In the genomic region with DNA sequence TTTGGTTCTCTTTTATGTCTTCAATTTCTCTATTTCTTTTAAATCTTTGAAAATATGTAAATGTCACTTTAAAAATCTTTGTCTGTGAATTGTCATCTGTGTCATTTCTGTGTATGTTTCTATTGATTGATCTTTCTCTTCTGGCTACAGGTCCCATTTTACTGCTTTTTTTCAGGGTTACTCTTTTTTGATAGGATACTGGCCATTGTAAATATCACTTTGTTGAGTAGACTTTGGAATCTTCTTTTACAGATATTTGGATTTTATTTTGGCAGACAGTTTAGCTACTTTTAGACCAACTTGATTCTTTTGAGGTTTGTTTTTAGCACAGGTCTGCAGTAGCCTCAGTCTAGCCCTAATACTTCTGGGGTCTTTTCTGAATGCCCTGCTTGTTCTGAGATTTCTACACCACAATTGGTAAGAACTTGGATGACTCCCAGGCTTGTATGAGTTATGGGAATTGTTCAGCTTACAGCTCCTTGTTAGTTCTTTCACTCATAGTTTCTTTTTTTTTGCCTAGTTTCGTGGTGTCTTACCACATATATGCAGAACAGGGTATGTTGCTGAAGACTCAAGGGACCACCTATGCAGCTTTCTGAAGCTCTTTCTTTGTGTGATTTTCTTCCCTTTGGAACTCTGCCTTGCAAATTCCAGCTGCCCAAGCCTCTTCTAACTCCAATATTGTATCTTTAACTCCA, we compare ENCODE assay signal across 26 cellular contexts.
"Had no signal": no experiment of that assay in that cellular context is flagged by ENCODE, and none has a peak within 500 bp of the region (broad histone marks: within the 10 kb centered on the region; RNA-seq: fewer than 3 reads in every experiment).

No MANE protein-coding gene starts in this region.

- H3K9me3 ChIP-seq: left ventricle myocardium inferior, neutrophil, pancreas, psoas muscle, tibial artery had no signal

- H3K27ac ChIP-seq: hepatocyte, left ventricle myocardium inferior, neutrophil, pancreas, psoas muscle, right atrium auricular region, tibial artery had no signal

- H2AFZ ChIP-seq: hepatocyte had no signal

- H3K4me2 ChIP-seq: hepatocyte had no signal

- H3K4me3 ChIP-seq: hepatocyte, left ventricle myocardium inferior, pancreas, psoas muscle, right atrium auricular region, tibial artery had no signal

- H3K27me3 ChIP-seq: hepatocyte, neutrophil, right atrium auricular region, tibial artery had no signal

- H3K79me2 ChIP-seq: hepatocyte had no signal

- H3K4me1 ChIP-seq: pancreas, psoas muscle had no signal

- ATAC-seq: activated CD4-positive, alpha-beta T cell treated with anti-CD3 and anti-CD28 coated beads for 36 hours; activated T-cell treated with anti-CD3 and anti-CD28 coated beads, Interleukin-2, amount 50 U/mL, for 4 hours; esophagus mucosa; natural killer cell; pancreas; psoas muscle; stimulated activated naive CD8-positive, alpha-beta T cell treated with anti-CD3 and anti-CD28 coated beads, Interleukin-15, amount 100 ng/mL, for 72 hours had no signal

- H3K36me3 ChIP-seq: left ventricle myocardium inferior, neutrophil, pancreas, right atrium auricular region, tibial artery had no signal

- DNase-seq: activated B cell treated with CpG ODN at 0.5 μM for 24 hours; activated CD4-positive, alpha-beta T cell treated with anti-CD3 and anti-CD28 coated beads for 36 hours; activated CD4-positive, alpha-beta T cell treated with anti-CD3 and anti-CD28 coated beads, Interleukin-2, amount 50 U/mL, for 4 hours; activated CD8-positive, alpha-beta memory T cell treated with anti-CD3 and anti-CD28 coated beads for 24 hours; activated CD8-positive, alpha-beta memory T cell treated with anti-CD3 and anti-CD28 coated beads, Interleukin-2, amount 50 U/mL, for 4 hours; activated naive CD4-positive, alpha-beta T cell treated with Interleukin-2 at 50 U/mL for 16 hours; activated naive CD8-positive, alpha-beta T cell treated with anti-CD3 and anti-CD28 coated beads for 36 hours; activated T-cell treated with anti-CD3 and anti-CD28 coated beads, Interleukin-2, amount 50 U/mL, for 4 hours; amniotic stem cell; caudate nucleus; effector memory CD4-positive, alpha-beta T cell; foreskin melanocyte; glutamatergic neuron; immature natural killer cell; kidney glomerular epithelial cell; left ventricle myocardium inferior; mammary epithelial cell; natural killer cell; pancreas; psoas muscle; stimulated activated naive CD8-positive, alpha-beta T cell treated with anti-CD3 and anti-CD28 coated beads, Interleukin-15, amount 100 ng/mL, for 72 hours; tibial artery had no signal
